8 cellular contexts compared by ENCODE assay signal in genomic region chr10:95430231-95430951, GRCh38.
DNase-seq lines count a peak whose midpoint lies in the region; ATAC-seq and TF ChIP-seq lines count a peak whose summit lies in the region.

No MANE protein-coding gene starts in this region.

- intact Hi-C loops in OCI-LY7 (cut with micrococcal nuclease; ENCODE audit: unreplicated experiment) = loop anchor here (1.0 to 5.0 kb wide), 4 partner anchors 58 to 558 kb away; no protein-coding TSS in a partner anchor
- intact Hi-C loops in ovary (cut with DNase I) = loop anchor here in 3 of 4 donors (2.0 to 5.0 kb wide), 2 partner anchors 170 to 172 kb away; no protein-coding TSS in a partner anchor

- H3K79me2 ChIP-seq in DND-41 (ENCODE audit: insufficient read depth, low read length) (no peaks in the 10 kb centered on the region), OCI-LY7 (ENCODE audit: insufficient read depth, low read depth, low read length) (no peaks in the 10 kb centered on the region)

- H3K36me3 ChIP-seq in DND-41 (ENCODE audit: insufficient read depth, low read length) (no peaks in the 10 kb centered on the region), OCI-LY7 (ENCODE audit: insufficient read depth, low read length) (no peaks in the 10 kb centered on the region), ovary (no peaks in the 10 kb centered on the region)

- H3K9me3 ChIP-seq in DND-41 (ENCODE audit: insufficient read depth, low read length, severe bottlenecking) = no peaks in the 10 kb centered on the region
- no peaks in the 10 kb centered on the region for H3K9me3 ChIP-seq in OCI-LY7 (ENCODE audit: low read length)
- no peaks in the 10 kb centered on the region for H3K9me3 ChIP-seq in ovary

- no peaks in the 10 kb centered on the region for H3K36me3 Mint-ChIP-seq in activated T-cell treated with anti-CD3 and anti-CD28 coated beads, Interleukin-2, amount 50 U/mL, for 72 hours (ENCODE audit: insufficient read depth in 2 of 2)

- peak; percentile 47 for DNase-seq in DND-41
- DNase-seq in OCI-LY7 (ENCODE audit: low spot score) = peak; percentile 66
- peak; percentile 33 to 40 for DNase-seq in activated T-cell treated with anti-CD3 and anti-CD28 coated beads, Interleukin-2, amount 50 U/mL, for 72 hours
- DNase-seq in fibroblast of the conjunctiva (ENCODE audit: low read depth) = peak; percentile 40
- peak; percentile 51 to 64 (median 52) for DNase-seq in ovary

- no peak overlapping the region; the same call in 1 of the 2 replicates for H3K4me2 ChIP-seq in DND-41 (ENCODE audit: insufficient read depth, low read length)
- H3K4me2 ChIP-seq in OCI-LY7 (ENCODE audit: low read length) = no peak overlapping the region

- ATAC-seq in DND-41 (ENCODE audit: insufficient read depth, low read depth) (peak; percentile 91), GM19372 (IDR thresholded peaks at IDR 0.05; ENCODE audit: low read depth, unreplicated experiment) (peak; percentile 89), HG03354 (IDR thresholded peaks at IDR 0.05; ENCODE audit: poor library complexity, severe bottlenecking, unreplicated experiment) (peak; percentile 91), HG03571 (IDR thresholded peaks at IDR 0.05; ENCODE audit: unreplicated experiment) (no peak)
- ATAC-seq in activated T-cell treated with anti-CD3 and anti-CD28 coated beads, Interleukin-2, amount 50 U/mL, for 72 hours (replicated peaks in 1 of 2) = peak; percentile 84 to 85

- no peaks in the 10 kb centered on the region for H3K27me3 ChIP-seq in DND-41 (ENCODE audit: insufficient read depth, low read length, poor library complexity)
- H3K27me3 ChIP-seq in ovary = no peaks in the 10 kb centered on the region

- H3K4me1 ChIP-seq in DND-41 (ENCODE audit: insufficient read depth, low read length) (no peaks in the 10 kb centered on the region), OCI-LY7 (ENCODE audit: insufficient read depth, low read length, poor library complexity, severe bottlenecking) (no peaks in the 10 kb centered on the region), ovary (ENCODE audit: insufficient read depth) (no peaks in the 10 kb centered on the region)

- no peak for TF ChIP-seq EP300 in ovary (IDR thresholded peaks at IDR 0.05)

- no peak overlapping the region for H3K27ac ChIP-seq in DND-41 (ENCODE audit: low read length)
- H3K27ac ChIP-seq in OCI-LY7 (ENCODE audit: low read depth, low read length, poor library complexity, severe bottlenecking) = no peak overlapping the region
- no peak overlapping the region for H3K27ac ChIP-seq in ovary

- CTCF ChIA-PET in OCI-LY7 (lab: Charles Lee; ENCODE audit: unreplicated experiment) = interaction anchor here (0.5 to 1.4 kb wide), 2 partner anchors 12 to 61 kb away, joined by 3 to 5 read pairs; no protein-coding TSS in a partner anchor

- H3K27me3 Mint-ChIP-seq in activated T-cell treated with anti-CD3 and anti-CD28 coated beads, Interleukin-2, amount 50 U/mL, for 72 hours (ENCODE audit: low read depth) = peaks cover 6% of the 10 kb centered on the region

- H2AFZ ChIP-seq in DND-41 (ENCODE audit: low read depth, low read length) = no peak overlapping the region
- no peak overlapping the region; the same call in 1 of the 2 replicates for H2AFZ ChIP-seq in OCI-LY7 (ENCODE audit: low read length)

- H3K27ac Mint-ChIP-seq in activated T-cell treated with anti-CD3 and anti-CD28 coated beads, Interleukin-2, amount 50 U/mL, for 72 hours = no peak overlapping the region

- H3K4me1 Mint-ChIP-seq in activated T-cell treated with anti-CD3 and anti-CD28 coated beads, Interleukin-2, amount 50 U/mL, for 72 hours (ENCODE audit: low read depth) = peaks cover 6% of the 10 kb centered on the region

- H3K9me3 Mint-ChIP-seq in activated T-cell treated with anti-CD3 and anti-CD28 coated beads, Interleukin-2, amount 50 U/mL, for 72 hours = no peaks in the 10 kb centered on the region

- POLR2A ChIA-PET in OCI-LY7 (lab: Charles Lee) = interaction anchor here (0.6 to 1.8 kb wide), 6 partner anchors 8 to 256 kb away, joined by 3 to 4 read pairs (median 3); no protein-coding TSS in a partner anchor

- H3K9me2 ChIP-seq in OCI-LY7 (ENCODE audit: insufficient read depth, low read length) = no peaks in the 10 kb centered on the region

- 31 to 38% (median 36%) methylated on average over 12 of the region's 12 CpGs for WGBS in ovary, 3 donors

- H3K4me3 ChIP-seq in DND-41 (ENCODE audit: low read depth in 1 of 2, low read length in 2 of 2) (no peak overlapping the region), OCI-LY7 (ENCODE audit: low read depth, low read length, poor library complexity, severe bottlenecking) (no peak overlapping the region), ovary (no peak overlapping the region)

- H3K9ac ChIP-seq in DND-41 (ENCODE audit: low read depth, low read length) = no peak overlapping the region

- TF ChIP-seq CTCF in DND-41 (IDR thresholded peaks at IDR 0.05; ENCODE audit: borderline replicate concordance, extremely low read depth, low read length, poor library complexity, severe bottlenecking) (peak; percentile 98), OCI-LY7 (conservative IDR thresholded peaks at IDR 0.05; ENCODE audit: low read length) (peak; percentile 93), ovary (IDR thresholded peaks at IDR 0.05) (peak; percentile 86 to 91 (median 88))

- H3K4me3 Mint-ChIP-seq in activated T-cell treated with anti-CD3 and anti-CD28 coated beads, Interleukin-2, amount 50 U/mL, for 72 hours = no peak overlapping the region

- TF ChIP-seq POLR2A in ovary (IDR thresholded peaks at IDR 0.05) = no peak

- no peaks in the 10 kb centered on the region; the same call in 1 of the 2 replicates for H4K20me1 ChIP-seq in DND-41 (ENCODE audit: insufficient read depth, low read length)
- H4K20me1 ChIP-seq in OCI-LY7 (ENCODE audit: insufficient read depth, low read length) = no peaks in the 10 kb centered on the region

- BruUV-seq in OCI-LY7 (replicated peaks; lab: Mats Ljungman, UMichigan) = no TSS peak
